ENCODE assay signal across 25 cellular contexts in the genomic region with DNA sequence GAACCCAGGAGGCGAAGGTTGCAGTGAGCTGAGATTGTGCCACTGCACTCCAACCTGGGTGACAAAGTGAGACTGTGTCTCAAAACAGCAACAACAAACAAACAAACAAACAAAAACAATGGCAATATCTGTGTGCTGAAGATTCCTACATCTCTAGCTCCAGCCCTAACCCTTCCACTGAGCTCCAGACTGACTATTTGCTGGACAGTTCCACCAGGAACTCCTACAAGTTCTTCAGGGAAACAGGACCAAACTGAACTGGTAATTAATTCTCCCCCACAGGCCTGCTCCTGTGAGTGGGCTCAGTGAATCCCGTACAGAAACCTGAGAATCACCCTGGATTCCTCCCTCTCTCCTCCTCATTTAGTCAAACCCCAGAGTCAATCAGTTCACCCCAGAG. TPM values are rescaled to one million over a fixed set of nuclear protein-coding genes. Genes with fewer than 3 reads are reported as not detected.
"Had no signal": no experiment of that assay in that cellular context is flagged by ENCODE, and none has a peak within 500 bp of the region (broad histone marks: within the 10 kb centered on the region; RNA-seq: fewer than 3 reads in every experiment).

No MANE protein-coding gene starts in this region.

- H3K4me3 Mint-ChIP-seq: activated CD8-positive, alpha-beta T cell treated with anti-CD3 and anti-CD28 coated beads for 36 hours; activated naive CD8-positive, alpha-beta T cell treated with anti-CD3 and anti-CD28 coated beads, Interleukin-2, amount 10 ng/mL, durations not matched to agents 7 days and 5 days; central memory CD8-positive, alpha-beta T cell; T-helper 1 cell treated with Interleukin-12 subunit alpha and Interleukin-12 subunit beta and Interleukin-4 antibody, amounts not matched to agents 30 μg/mL and 1 μg/mL, for 36 hours had no signal

- H3K27me3 ChIP-seq: ascending aorta, body of pancreas, SJCRH30 had no signal

- H3K27me3 Mint-ChIP-seq: activated CD8-positive, alpha-beta T cell treated with anti-CD3 and anti-CD28 coated beads for 36 hours; central memory CD8-positive, alpha-beta T cell had no signal

- H3K9me3 Mint-ChIP-seq: activated CD8-positive, alpha-beta T cell treated with anti-CD3 and anti-CD28 coated beads for 36 hours; central memory CD8-positive, alpha-beta T cell; T-helper 1 cell treated with Interleukin-12 subunit alpha and Interleukin-12 subunit beta and Interleukin-4 antibody, amounts not matched to agents 30 μg/mL and 1 μg/mL, for 36 hours had no signal

- H3K36me3 ChIP-seq: ascending aorta, SJCRH30 had no signal

- H3K27ac Mint-ChIP-seq: activated CD8-positive, alpha-beta T cell treated with anti-CD3 and anti-CD28 coated beads for 36 hours; activated naive CD8-positive, alpha-beta T cell treated with anti-CD3 and anti-CD28 coated beads, Interleukin-2, amount 10 ng/mL, durations not matched to agents 7 days and 5 days; T-helper 1 cell treated with Interleukin-12 subunit alpha and Interleukin-12 subunit beta and Interleukin-4 antibody, amounts not matched to agents 30 μg/mL and 1 μg/mL, for 36 hours had no signal

- ATAC-seq: activated CD4-positive, CD25-positive, alpha-beta regulatory T cell treated with anti-CD3 and anti-CD28 coated beads, Interleukin-2, amount 50 U/mL, for 24 hours; activated CD8-positive, alpha-beta T cell treated with anti-CD3 and anti-CD28 coated beads for 36 hours; body of pancreas; K562; Panc1; Right ventricle myocardium inferior had no signal

- H3K36me3 Mint-ChIP-seq: activated naive CD8-positive, alpha-beta T cell treated with anti-CD3 and anti-CD28 coated beads, Interleukin-2, amount 10 ng/mL, durations not matched to agents 7 days and 5 days had no signal

- H3K27ac ChIP-seq: ascending aorta, body of pancreas, SJCRH30 had no signal

- H3K4me3 ChIP-seq: ascending aorta, body of pancreas, K562, SJCRH30 had no signal

- H3K4me1 Mint-ChIP-seq: activated naive CD8-positive, alpha-beta T cell treated with anti-CD3 and anti-CD28 coated beads, Interleukin-2, amount 10 ng/mL, durations not matched to agents 7 days and 5 days had no signal

- H3K4me1 ChIP-seq: ascending aorta, body of pancreas, SJCRH30 had no signal

- DNase-seq: activated CD4-positive, alpha-beta T cell treated with anti-CD3 and anti-CD28 coated beads for 4 hours; activated CD8-positive, alpha-beta memory T cell treated with anti-CD3 and anti-CD28 coated beads, Interleukin-2, amount 50 U/mL, for 4 hours; activated CD8-positive, alpha-beta T cell treated with anti-CD3 and anti-CD28 coated beads for 36 hours; activated naive CD4-positive, alpha-beta T cell treated with anti-CD3 and anti-CD28 coated beads, Interleukin-2, amount 50 U/mL, for 16 hours; activated naive CD8-positive, alpha-beta T cell treated with anti-CD3 and anti-CD28 coated beads, Interleukin-2, amount 10 ng/mL, durations not matched to agents 7 days and 5 days; amniotic stem cell; body of pancreas; Karpas-422; MM.1S; NCI-H2029; NCI-H345; NCI-H510A; NCI-H526 treated with DMSO at 0.1 percent for 48 hours; NCI-H82; RPMI8226; SJCRH30 had no signal

RNA-seq across cellular contexts. Expression of a gene that starts 1.5 kb away (rescaled TPM):
- total RNA-seq: activated CD8-positive, alpha-beta T cell treated with anti-CD3 and anti-CD28 coated beads for 36 hours; activated naive CD8-positive, alpha-beta T cell treated with anti-CD3 and anti-CD28 coated beads, Interleukin-2, amount 10 ng/mL, durations not matched to agents 7 days and 5 days; body of pancreas; bronchial epithelial cell; OCI-LY7 had no signal
